2 cellular contexts compared by ENCODE assay signal in the genomic region with DNA sequence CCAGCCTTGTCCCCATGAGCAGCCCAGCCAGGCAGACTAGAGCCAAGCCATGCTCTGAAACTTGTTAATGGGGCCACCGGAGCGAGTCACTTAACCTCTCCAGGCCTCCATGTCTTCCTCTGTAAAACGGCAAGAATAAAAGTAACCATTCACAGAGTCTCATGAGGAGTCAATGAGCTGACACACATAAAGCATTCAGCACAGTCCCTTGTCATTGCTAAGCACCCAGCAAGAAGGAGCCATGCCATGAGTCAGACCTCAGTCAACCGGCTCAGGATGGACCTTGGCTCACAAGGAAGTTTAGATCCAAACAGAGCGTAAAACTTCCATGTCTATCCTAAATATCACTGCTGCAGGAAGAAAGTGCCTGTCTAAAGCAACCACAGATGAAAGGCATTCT.
TF ChIP-seq lines count a peak whose summit lies in the region.

No MANE protein-coding gene starts in this region.

TF ChIP-seq in SK-N-SH treated with all-trans-retinoic acid at 6 μM for 48 hours, 23 proteins besides CTCF, POLR2A, EP300 and RAD21 (continued from another document):
- no peak for TF ChIP-seq ISL1 (CRISPR knock-in tag; IDR thresholded peaks at IDR 0.05)
- no peak for TF ChIP-seq ZC3H10 (CRISPR knock-in tag; IDR thresholded peaks at IDR 0.05)
- no peak for TF ChIP-seq TCF4 (CRISPR knock-in tag; IDR thresholded peaks at IDR 0.05; ENCODE audit: borderline replicate concordance)
- no peak for TF ChIP-seq TOX (CRISPR knock-in tag; IDR thresholded peaks at IDR 0.05; ENCODE audit: borderline replicate concordance)
- TF ChIP-seq, protein P1, sequence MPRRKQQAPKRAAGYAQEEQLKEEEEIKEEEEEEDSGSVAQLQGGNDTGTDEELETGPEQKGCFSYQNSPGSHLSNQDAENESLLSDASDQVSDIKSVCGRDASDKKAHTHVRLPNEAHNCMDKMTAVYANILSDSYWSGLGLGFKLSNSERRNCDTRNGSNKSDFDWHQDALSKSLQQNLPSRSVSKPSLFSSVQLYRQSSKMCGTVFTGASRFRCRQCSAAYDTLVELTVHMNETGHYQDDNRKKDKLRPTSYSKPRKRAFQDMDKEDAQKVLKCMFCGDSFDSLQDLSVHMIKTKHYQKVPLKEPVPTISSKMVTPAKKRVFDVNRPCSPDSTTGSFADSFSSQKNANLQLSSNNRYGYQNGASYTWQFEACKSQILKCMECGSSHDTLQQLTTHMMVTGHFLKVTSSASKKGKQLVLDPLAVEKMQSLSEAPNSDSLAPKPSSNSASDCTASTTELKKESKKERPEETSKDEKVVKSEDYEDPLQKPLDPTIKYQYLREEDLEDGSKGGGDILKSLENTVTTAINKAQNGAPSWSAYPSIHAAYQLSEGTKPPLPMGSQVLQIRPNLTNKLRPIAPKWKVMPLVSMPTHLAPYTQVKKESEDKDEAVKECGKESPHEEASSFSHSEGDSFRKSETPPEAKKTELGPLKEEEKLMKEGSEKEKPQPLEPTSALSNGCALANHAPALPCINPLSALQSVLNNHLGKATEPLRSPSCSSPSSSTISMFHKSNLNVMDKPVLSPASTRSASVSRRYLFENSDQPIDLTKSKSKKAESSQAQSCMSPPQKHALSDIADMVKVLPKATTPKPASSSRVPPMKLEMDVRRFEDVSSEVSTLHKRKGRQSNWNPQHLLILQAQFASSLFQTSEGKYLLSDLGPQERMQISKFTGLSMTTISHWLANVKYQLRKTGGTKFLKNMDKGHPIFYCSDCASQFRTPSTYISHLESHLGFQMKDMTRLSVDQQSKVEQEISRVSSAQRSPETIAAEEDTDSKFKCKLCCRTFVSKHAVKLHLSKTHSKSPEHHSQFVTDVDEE (CRISPR knock-in tag; IDR thresholded peaks at IDR 0.05) = no peak
- no peak for TF ChIP-seq OSR1 (CRISPR knock-in tag; IDR thresholded peaks at IDR 0.05)
- TF ChIP-seq ZFP30 (CRISPR knock-in tag; IDR thresholded peaks at IDR 0.05) = no peak
- no peak for TF ChIP-seq ZFP3 (CRISPR knock-in tag; IDR thresholded peaks at IDR 0.05)
- TF ChIP-seq, protein P2, sequence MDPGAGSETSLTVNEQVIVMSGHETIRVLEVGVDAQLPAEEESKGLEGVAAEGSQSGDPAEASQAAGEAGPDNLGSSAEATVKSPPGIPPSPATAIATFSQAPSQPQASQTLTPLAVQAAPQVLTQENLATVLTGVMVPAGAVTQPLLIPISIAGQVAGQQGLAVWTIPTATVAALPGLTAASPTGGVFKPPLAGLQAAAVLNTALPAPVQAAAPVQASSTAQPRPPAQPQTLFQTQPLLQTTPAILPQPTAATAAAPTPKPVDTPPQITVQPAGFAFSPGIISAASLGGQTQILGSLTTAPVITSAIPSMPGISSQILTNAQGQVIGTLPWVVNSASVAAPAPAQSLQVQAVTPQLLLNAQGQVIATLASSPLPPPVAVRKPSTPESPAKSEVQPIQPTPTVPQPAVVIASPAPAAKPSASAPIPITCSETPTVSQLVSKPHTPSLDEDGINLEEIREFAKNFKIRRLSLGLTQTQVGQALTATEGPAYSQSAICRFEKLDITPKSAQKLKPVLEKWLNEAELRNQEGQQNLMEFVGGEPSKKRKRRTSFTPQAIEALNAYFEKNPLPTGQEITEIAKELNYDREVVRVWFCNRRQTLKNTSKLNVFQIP (CRISPR knock-in tag; IDR thresholded peaks at IDR 0.05; ENCODE audit: borderline replicate concordance, low read depth) = no peak
- TF ChIP-seq SNAI2 (CRISPR knock-in tag; IDR thresholded peaks at IDR 0.05) = no peak
- no peak for TF ChIP-seq ZNF8 (CRISPR knock-in tag; IDR thresholded peaks at IDR 0.05)
- TF ChIP-seq BACH2 (CRISPR knock-in tag; IDR thresholded peaks at IDR 0.05; ENCODE audit: borderline replicate concordance) = no peak
- TF ChIP-seq, protein P3, sequence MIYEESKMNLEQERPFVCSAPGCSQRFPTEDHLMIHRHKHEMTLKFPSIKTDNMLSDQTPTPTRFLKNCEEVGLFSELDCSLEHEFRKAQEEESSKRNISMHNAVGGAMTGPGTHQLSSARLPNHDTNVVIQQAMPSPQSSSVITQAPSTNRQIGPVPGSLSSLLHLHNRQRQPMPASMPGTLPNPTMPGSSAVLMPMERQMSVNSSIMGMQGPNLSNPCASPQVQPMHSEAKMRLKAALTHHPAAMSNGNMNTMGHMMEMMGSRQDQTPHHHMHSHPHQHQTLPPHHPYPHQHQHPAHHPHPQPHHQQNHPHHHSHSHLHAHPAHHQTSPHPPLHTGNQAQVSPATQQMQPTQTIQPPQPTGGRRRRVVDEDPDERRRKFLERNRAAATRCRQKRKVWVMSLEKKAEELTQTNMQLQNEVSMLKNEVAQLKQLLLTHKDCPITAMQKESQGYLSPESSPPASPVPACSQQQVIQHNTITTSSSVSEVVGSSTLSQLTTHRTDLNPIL (CRISPR knock-in tag; IDR thresholded peaks at IDR 0.05; ENCODE audit: low read depth) = no peak
- TF ChIP-seq, protein P4, sequence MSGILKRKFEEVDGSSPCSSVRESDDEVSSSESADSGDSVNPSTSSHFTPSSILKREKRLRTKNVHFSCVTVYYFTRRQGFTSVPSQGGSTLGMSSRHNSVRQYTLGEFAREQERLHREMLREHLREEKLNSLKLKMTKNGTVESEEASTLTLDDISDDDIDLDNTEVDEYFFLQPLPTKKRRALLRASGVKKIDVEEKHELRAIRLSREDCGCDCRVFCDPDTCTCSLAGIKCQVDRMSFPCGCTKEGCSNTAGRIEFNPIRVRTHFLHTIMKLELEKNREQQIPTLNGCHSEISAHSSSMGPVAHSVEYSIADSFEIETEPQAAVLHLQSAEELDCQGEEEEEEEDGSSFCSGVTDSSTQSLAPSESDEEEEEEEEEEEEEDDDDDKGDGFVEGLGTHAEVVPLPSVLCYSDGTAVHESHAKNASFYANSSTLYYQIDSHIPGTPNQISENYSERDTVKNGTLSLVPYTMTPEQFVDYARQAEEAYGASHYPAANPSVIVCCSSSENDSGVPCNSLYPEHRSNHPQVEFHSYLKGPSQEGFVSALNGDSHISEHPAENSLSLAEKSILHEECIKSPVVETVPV (CRISPR knock-in tag; IDR thresholded peaks at IDR 0.05) = no peak
- TF ChIP-seq PPARA (CRISPR knock-in tag; IDR thresholded peaks at IDR 0.05; ENCODE audit: borderline replicate concordance) = no peak
- TF ChIP-seq, protein P5, sequence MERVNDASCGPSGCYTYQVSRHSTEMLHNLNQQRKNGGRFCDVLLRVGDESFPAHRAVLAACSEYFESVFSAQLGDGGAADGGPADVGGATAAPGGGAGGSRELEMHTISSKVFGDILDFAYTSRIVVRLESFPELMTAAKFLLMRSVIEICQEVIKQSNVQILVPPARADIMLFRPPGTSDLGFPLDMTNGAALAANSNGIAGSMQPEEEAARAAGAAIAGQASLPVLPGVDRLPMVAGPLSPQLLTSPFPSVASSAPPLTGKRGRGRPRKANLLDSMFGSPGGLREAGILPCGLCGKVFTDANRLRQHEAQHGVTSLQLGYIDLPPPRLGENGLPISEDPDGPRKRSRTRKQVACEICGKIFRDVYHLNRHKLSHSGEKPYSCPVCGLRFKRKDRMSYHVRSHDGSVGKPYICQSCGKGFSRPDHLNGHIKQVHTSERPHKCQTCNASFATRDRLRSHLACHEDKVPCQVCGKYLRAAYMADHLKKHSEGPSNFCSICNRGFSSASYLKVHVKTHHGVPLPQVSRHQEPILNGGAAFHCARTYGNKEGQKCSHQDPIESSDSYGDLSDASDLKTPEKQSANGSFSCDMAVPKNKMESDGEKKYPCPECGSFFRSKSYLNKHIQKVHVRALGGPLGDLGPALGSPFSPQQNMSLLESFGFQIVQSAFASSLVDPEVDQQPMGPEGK (CRISPR knock-in tag; IDR thresholded peaks at IDR 0.05; ENCODE audit: borderline replicate concordance) = no peak

TF ChIP-seq in SK-N-SH, 30 proteins besides CTCF, POLR2A, EP300 and RAD21:
- TF ChIP-seq, protein P6, sequence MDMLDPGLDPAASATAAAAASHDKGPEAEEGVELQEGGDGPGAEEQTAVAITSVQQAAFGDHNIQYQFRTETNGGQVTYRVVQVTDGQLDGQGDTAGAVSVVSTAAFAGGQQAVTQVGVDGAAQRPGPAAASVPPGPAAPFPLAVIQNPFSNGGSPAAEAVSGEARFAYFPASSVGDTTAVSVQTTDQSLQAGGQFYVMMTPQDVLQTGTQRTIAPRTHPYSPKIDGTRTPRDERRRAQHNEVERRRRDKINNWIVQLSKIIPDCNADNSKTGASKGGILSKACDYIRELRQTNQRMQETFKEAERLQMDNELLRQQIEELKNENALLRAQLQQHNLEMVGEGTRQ (IDR thresholded peaks at IDR 0.05; ENCODE audit: borderline replicate concordance, low read depth, low read length) = no peak
- no peak for TF ChIP-seq MXI1 (IDR thresholded peaks at IDR 0.05; ENCODE audit: low read depth, low read length)
- TF ChIP-seq, protein P7, sequence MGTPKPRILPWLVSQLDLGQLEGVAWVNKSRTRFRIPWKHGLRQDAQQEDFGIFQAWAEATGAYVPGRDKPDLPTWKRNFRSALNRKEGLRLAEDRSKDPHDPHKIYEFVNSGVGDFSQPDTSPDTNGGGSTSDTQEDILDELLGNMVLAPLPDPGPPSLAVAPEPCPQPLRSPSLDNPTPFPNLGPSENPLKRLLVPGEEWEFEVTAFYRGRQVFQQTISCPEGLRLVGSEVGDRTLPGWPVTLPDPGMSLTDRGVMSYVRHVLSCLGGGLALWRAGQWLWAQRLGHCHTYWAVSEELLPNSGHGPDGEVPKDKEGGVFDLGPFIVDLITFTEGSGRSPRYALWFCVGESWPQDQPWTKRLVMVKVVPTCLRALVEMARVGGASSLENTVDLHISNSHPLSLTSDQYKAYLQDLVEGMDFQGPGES (IDR thresholded peaks at IDR 0.05; ENCODE audit: low read depth, low read length) = no peak
- TF ChIP-seq CHD2 (IDR thresholded peaks at IDR 0.05; ENCODE audit: low read length, partially characterized antibody) = no peak
- TF ChIP-seq, protein P8, sequence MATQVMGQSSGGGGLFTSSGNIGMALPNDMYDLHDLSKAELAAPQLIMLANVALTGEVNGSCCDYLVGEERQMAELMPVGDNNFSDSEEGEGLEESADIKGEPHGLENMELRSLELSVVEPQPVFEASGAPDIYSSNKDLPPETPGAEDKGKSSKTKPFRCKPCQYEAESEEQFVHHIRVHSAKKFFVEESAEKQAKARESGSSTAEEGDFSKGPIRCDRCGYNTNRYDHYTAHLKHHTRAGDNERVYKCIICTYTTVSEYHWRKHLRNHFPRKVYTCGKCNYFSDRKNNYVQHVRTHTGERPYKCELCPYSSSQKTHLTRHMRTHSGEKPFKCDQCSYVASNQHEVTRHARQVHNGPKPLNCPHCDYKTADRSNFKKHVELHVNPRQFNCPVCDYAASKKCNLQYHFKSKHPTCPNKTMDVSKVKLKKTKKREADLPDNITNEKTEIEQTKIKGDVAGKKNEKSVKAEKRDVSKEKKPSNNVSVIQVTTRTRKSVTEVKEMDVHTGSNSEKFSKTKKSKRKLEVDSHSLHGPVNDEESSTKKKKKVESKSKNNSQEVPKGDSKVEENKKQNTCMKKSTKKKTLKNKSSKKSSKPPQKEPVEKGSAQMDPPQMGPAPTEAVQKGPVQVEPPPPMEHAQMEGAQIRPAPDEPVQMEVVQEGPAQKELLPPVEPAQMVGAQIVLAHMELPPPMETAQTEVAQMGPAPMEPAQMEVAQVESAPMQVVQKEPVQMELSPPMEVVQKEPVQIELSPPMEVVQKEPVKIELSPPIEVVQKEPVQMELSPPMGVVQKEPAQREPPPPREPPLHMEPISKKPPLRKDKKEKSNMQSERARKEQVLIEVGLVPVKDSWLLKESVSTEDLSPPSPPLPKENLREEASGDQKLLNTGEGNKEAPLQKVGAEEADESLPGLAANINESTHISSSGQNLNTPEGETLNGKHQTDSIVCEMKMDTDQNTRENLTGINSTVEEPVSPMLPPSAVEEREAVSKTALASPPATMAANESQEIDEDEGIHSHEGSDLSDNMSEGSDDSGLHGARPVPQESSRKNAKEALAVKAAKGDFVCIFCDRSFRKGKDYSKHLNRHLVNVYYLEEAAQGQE (IDR thresholded peaks at IDR 0.05; ENCODE audit: low read depth, low read length) = no peak
- no peak for TF ChIP-seq TAF1 (IDR thresholded peaks at IDR 0.05; ENCODE audit: borderline replicate concordance, low read depth, low read length)
- no peak for TF ChIP-seq YY1 (IDR thresholded peaks at IDR 0.05; ENCODE audit: low read depth)
- no peak for TF ChIP-seq FOSL2 (IDR thresholded peaks at IDR 0.05; ENCODE audit: borderline replicate concordance, low read depth)
- no peak for TF ChIP-seq EZH2phosphoT487 (IDR thresholded peaks at IDR 0.05; ENCODE audit: borderline replicate concordance, low read depth)
- no peak for TF ChIP-seq FOXJ3 (CRISPR knock-in tag; IDR thresholded peaks at IDR 0.05)
- TF ChIP-seq, protein P9, sequence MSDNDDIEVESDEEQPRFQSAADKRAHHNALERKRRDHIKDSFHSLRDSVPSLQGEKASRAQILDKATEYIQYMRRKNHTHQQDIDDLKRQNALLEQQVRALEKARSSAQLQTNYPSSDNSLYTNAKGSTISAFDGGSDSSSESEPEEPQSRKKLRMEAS (IDR thresholded peaks at IDR 0.05; ENCODE audit: low read depth) = no peak
